Comparison of ENCODE assay signal across 21 cellular contexts in the genomic region with DNA sequence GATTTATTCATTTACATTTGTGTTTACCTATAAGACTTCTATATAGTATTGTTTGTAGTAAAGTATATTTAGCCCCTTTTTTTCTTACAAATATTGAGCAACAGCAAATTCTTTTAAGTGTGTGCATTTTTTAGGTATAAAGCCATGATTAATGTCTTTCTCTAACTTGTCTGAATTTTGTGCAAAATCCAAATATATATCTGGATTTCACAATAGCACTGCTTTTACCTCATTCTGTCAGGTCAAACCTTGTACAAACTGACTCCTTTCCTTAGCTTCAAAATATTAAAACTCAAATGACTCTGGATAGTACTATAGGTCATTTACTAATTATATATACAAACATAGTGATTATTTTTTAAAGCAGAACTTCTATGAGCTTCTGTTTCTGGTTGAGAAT.
DNase-seq lines count a peak whose midpoint lies in the region; ATAC-seq and TF ChIP-seq lines count a peak whose summit lies in the region.
"Had no signal": no experiment of that assay in that cellular context is flagged by ENCODE, and none has a peak within 500 bp of the region (broad histone marks: within the 10 kb centered on the region; RNA-seq: fewer than 3 reads in every experiment).

No MANE protein-coding gene starts in this region.

- peak; percentile 19 for DNase-seq in NCI-H226
- DNase-seq in choroid plexus epithelial cell (ENCODE audit: low read depth) = peak; percentile 45
- peak; percentile 43 for DNase-seq in fibroblast of the aortic adventitia (ENCODE audit: low read depth)
- peak; percentile 18 for DNase-seq in skeletal muscle cell (ENCODE audit: low read depth)
- DNase-seq in NCI-H2029 treated with DMSO at 0.1 percent for 48 hours (lab: John Stamatoyannopoulos, UW) = no peak
- DNase-seq in amygdala (lab: John Stamatoyannopoulos, UW) = no peak
- DNase-seq: 8988T; ACHN; AML-193; C1 segment of cervical spinal cord; Calu3; CD4-positive, alpha-beta memory T cell; COR-L47; DMS53; DMS79 treated with DMSO at 0.1 percent for 48 hours; GF-D8; H9; HFFc6 had no signal

- no peak overlapping the region for H3K4me3 ChIP-seq in choroid plexus epithelial cell (ENCODE audit: low read depth, low read length)
- no peak overlapping the region for H3K4me3 ChIP-seq in fibroblast of the aortic adventitia (ENCODE audit: low read depth, low read length)
- H3K4me3 ChIP-seq in skeletal muscle cell (ENCODE audit: low read depth, low read length) = no peak overlapping the region
- H3K4me3 ChIP-seq: A549, GM23338 had no signal

- TF ChIP-seq CTCF in choroid plexus epithelial cell (conservative IDR thresholded peaks at IDR 0.05; ENCODE audit: low read depth, low read length) (no peak), fibroblast of the aortic adventitia (IDR thresholded peaks at IDR 0.05; ENCODE audit: insufficient read depth, low read length) (no peak)

- no peak for ATAC-seq in SK-N-SH treated with all-trans-retinoic acid at 6 μM for 48 hours
- ATAC-seq: A549, GM23338 had no signal

TF ChIP-seq in SK-N-SH treated with all-trans-retinoic acid at 6 μM for 48 hours, 23 proteins besides CTCF, POLR2A, EP300 and RAD21:
- TF ChIP-seq ISL1 (CRISPR knock-in tag; IDR thresholded peaks at IDR 0.05) = no peak
- TF ChIP-seq RARB (CRISPR knock-in tag; IDR thresholded peaks at IDR 0.05) = no peak
- TF ChIP-seq, protein P1, sequence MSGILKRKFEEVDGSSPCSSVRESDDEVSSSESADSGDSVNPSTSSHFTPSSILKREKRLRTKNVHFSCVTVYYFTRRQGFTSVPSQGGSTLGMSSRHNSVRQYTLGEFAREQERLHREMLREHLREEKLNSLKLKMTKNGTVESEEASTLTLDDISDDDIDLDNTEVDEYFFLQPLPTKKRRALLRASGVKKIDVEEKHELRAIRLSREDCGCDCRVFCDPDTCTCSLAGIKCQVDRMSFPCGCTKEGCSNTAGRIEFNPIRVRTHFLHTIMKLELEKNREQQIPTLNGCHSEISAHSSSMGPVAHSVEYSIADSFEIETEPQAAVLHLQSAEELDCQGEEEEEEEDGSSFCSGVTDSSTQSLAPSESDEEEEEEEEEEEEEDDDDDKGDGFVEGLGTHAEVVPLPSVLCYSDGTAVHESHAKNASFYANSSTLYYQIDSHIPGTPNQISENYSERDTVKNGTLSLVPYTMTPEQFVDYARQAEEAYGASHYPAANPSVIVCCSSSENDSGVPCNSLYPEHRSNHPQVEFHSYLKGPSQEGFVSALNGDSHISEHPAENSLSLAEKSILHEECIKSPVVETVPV (CRISPR knock-in tag; IDR thresholded peaks at IDR 0.05) = no peak
- TF ChIP-seq ZFP3 (CRISPR knock-in tag; IDR thresholded peaks at IDR 0.05) = no peak
- TF ChIP-seq, protein P2, sequence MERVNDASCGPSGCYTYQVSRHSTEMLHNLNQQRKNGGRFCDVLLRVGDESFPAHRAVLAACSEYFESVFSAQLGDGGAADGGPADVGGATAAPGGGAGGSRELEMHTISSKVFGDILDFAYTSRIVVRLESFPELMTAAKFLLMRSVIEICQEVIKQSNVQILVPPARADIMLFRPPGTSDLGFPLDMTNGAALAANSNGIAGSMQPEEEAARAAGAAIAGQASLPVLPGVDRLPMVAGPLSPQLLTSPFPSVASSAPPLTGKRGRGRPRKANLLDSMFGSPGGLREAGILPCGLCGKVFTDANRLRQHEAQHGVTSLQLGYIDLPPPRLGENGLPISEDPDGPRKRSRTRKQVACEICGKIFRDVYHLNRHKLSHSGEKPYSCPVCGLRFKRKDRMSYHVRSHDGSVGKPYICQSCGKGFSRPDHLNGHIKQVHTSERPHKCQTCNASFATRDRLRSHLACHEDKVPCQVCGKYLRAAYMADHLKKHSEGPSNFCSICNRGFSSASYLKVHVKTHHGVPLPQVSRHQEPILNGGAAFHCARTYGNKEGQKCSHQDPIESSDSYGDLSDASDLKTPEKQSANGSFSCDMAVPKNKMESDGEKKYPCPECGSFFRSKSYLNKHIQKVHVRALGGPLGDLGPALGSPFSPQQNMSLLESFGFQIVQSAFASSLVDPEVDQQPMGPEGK (CRISPR knock-in tag; IDR thresholded peaks at IDR 0.05; ENCODE audit: borderline replicate concordance) = no peak
- TF ChIP-seq BACH2 (CRISPR knock-in tag; IDR thresholded peaks at IDR 0.05; ENCODE audit: borderline replicate concordance) = no peak
TF ChIP-seq in SK-N-SH treated with all-trans-retinoic acid at 6 μM for 48 hours: peak in this region for 0.

Comparison
In these comparisons a context has a peak if more than half of its experiments do, and no peak if none do; other contexts are left out.
1. DNase-seq: peak in NCI-H226 (single experiment), choroid plexus epithelial cell (single experiment), fibroblast of the aortic adventitia (single experiment) and skeletal muscle cell (single experiment); none in NCI-H2029 treated with DMSO at 0.1 percent for 48 hours (single experiment) and amygdala (0 of 56).